Comparison of ENCODE assay signal across 1 cellular context in genomic region chr17:5747276-5747675, GRCh38.
TF ChIP-seq lines count a peak whose summit lies in the region.

No MANE protein-coding gene starts in this region.

TF ChIP-seq in HepG2, 621 proteins besides CTCF, POLR2A, EP300 and RAD21 (continued from another document):
- no peak for TF ChIP-seq ZBTB49 (CRISPR knock-in tag; IDR thresholded peaks at IDR 0.05; ENCODE audit: borderline replicate concordance)
- TF ChIP-seq ZNF207 (IDR thresholded peaks at IDR 0.05; ENCODE audit: borderline replicate concordance) = no peak
- no peak for TF ChIP-seq SETDB1 (CRISPR knock-in tag; IDR thresholded peaks at IDR 0.05; ENCODE audit: borderline replicate concordance)
- TF ChIP-seq ZNF18 (CRISPR knock-in tag; IDR thresholded peaks at IDR 0.05; ENCODE audit: insufficient replicate concordance) = peak; percentile 80
- no peak for TF ChIP-seq ZSCAN20 (CRISPR knock-in tag; IDR thresholded peaks at IDR 0.05; ENCODE audit: borderline replicate concordance)
- TF ChIP-seq ZMYM4 (CRISPR knock-in tag; IDR thresholded peaks at IDR 0.05) = no peak
- no peak for TF ChIP-seq ZNF407 (CRISPR knock-in tag; IDR thresholded peaks at IDR 0.05; ENCODE audit: not compliant biosample characterization)
- TF ChIP-seq ZNF782 (CRISPR knock-in tag; IDR thresholded peaks at IDR 0.05; ENCODE audit: borderline replicate concordance) = no peak
- TF ChIP-seq STAG1 (CRISPR knock-in tag; IDR thresholded peaks at IDR 0.05) = peak; percentile 57
